Comparison of ENCODE assay signal across 8 cellular contexts in genomic region chr11:7251836-7252682, GRCh38. TPM values are rescaled to one million over a fixed set of nuclear protein-coding genes. Genes with fewer than 3 reads are reported as not detected.
DNase-seq lines count a peak whose midpoint lies in the region; ATAC-seq, FAIRE-seq and TF ChIP-seq lines count a peak whose summit lies in the region.

Gene SYT9 (plus strand): TSS chr11:7251904. CDS start chr11:7252187, 283 bp downstream.

- peak within 1 kb of the TSS; percentile 60; the same call in 1 of the 2 replicates for H3K18ac ChIP-seq in H1 (ENCODE audit: extremely low read depth, low read length)

- no peak within 1 kb of the TSS for H4K91ac ChIP-seq in H1 (replicated peaks; ENCODE audit: insufficient read length, low read length)

- H3K23ac ChIP-seq in H1 (ENCODE audit: insufficient read length) = no peak within 1 kb of the TSS

- peak within 1 kb of the TSS; percentile 50; the same call in 1 of the 2 replicates for H2BK12ac ChIP-seq in H1 (ENCODE audit: low read depth, low read length)

- H4K8ac ChIP-seq in H1 (ENCODE audit: extremely low read depth, insufficient read depth, low read length) = peak within 1 kb of the TSS; percentile 83; the same call in 1 of the 2 replicates

- no peak; a peak in 1 of 4 replicates for TF ChIP-seq RAD21 in H1 (IDR thresholded peaks at IDR 0.05 in 1 of 2, conservative IDR thresholded peaks at IDR 0.05 in 1 of 2; ENCODE audit: low read depth in 2 of 2, low read length in 2 of 2)

- H3K79me2 ChIP-seq in H1 (ENCODE audit: control insufficient read depth in 1 of 2, insufficient read depth in 2 of 2, low read length in 2 of 2) = no peaks in the 10 kb centered on the region

- peak within 1 kb of the TSS; percentile 97 for H2AFZ ChIP-seq in H1 (ENCODE audit: low read length)

- ATAC-seq in HG02938 (IDR thresholded peaks at IDR 0.05; ENCODE audit: unreplicated experiment) = no peak

- H3K36me3 ChIP-seq in HEK293 (ENCODE audit: control insufficient read depth in 2 of 2, insufficient read depth in 1 of 2, low read length in 2 of 2) = no peaks in the 10 kb centered on the region
- H3K36me3 ChIP-seq in SJSA1 = no peaks in the 10 kb centered on the region
- no peaks in the 10 kb centered on the region for H3K36me3 ChIP-seq in H1 (ENCODE audit: control insufficient read depth in 2 of 4, insufficient read depth in 4 of 4, low read length in 3 of 4)
- no peaks in the 10 kb centered on the region for H3K36me3 ChIP-seq in SJCRH30

- H3K4me3 ChIP-seq in HEK293 (ENCODE audit: low read depth, low read length) (peak within 1 kb of the TSS; percentile 89), SJSA1 (peak within 1 kb of the TSS; percentile 26), H1 (ENCODE audit: extremely low read depth in 1 of 4, insufficient read depth in 2 of 4, low read depth in 3 of 4, low read length in 4 of 4) (peak within 1 kb of the TSS; percentile 67 to 81 (median 70)), SJCRH30 (no peak within 1 kb of the TSS)

- H4K5ac ChIP-seq in H1 (ENCODE audit: insufficient read length, low read depth, low read length) = no peak within 1 kb of the TSS

- peaks cover 17% of the 10 kb centered on the region for H3K23me2 ChIP-seq in H1 (ENCODE audit: low read depth, low read length)

- H4K20me1 ChIP-seq in H1 (replicated peaks in 1 of 2; ENCODE audit: control insufficient read depth in 1 of 2, insufficient read depth in 2 of 2, low read length in 2 of 2) = no peaks in the 10 kb centered on the region

- WGBS in H1 (ENCODE audit: extremely low coverage in 1 of 2, insufficient coverage in 1 of 2, insufficient read length in 1 of 2, insufficient replicate concordance in 2 of 2, low coverage in 1 of 2, low lambda C conversion rate in 2 of 2, missing lambda C conversion rate in 1 of 2), 2 experiments = 3% methylated on average over 76 of the region's 84 CpGs; no CpG with 5 or more reads in 1 of the 2 experiments

- H2BK20ac ChIP-seq in H1 (ENCODE audit: low read length) = no peak within 1 kb of the TSS

- no peak within 1 kb of the TSS for H2AK5ac ChIP-seq in H1 (ENCODE audit: low read depth, low read length)

- H3K4me2 ChIP-seq in H1 (ENCODE audit: insufficient read depth in 1 of 2, low read depth in 2 of 2, low read length in 2 of 2) = peak within 1 kb of the TSS; percentile 74 to 77

- CTCF ChIA-PET in HEK293 (lab: Yijun Ruan, JAX) = interaction anchor here (0.6 kb wide), 2 partner anchors 10 to 152 kb away, joined by 3 to 4 read pairs; no protein-coding TSS in a partner anchor
- CTCF ChIA-PET in H1 (lab: Charles Lee; ENCODE audit: partially characterized antibody) = interaction anchor here (0.5 to 1.7 kb wide), 2 partner anchors 97 to 188 kb away, joined by 4 to 5 read pairs; no protein-coding TSS in a partner anchor

- no peak within 1 kb of the TSS for H2BK120ac ChIP-seq in H1 (replicated peaks; ENCODE audit: low read depth, low read length)

- peak within 1 kb of the TSS; percentile 41 to 70 (median 48); a peak in 4 of 7 replicates for H3K9ac ChIP-seq in H1 (replicated peaks in 1 of 4; ENCODE audit: extremely low read depth in 1 of 4, low read depth in 3 of 4, low read length in 3 of 4)

- H3K4ac ChIP-seq in H1 (replicated peaks; ENCODE audit: insufficient read length, low read depth, low read length) = no peak within 1 kb of the TSS

- H3K14ac ChIP-seq in H1 (ENCODE audit: insufficient read length) = no peak within 1 kb of the TSS

- no peak for TF ChIP-seq POLR2A in H1 (IDR thresholded peaks at IDR 0.05; ENCODE audit: control extremely low read depth in 1 of 2, low read depth in 2 of 2, low read length in 2 of 2)

- TF ChIP-seq CTCF in HEK293 (tag by site-specific recombination; IDR thresholded peaks at IDR 0.05) = no peak; the same call in none of the 2 replicates
- TF ChIP-seq CTCF in H1 (IDR thresholded peaks at IDR 0.05; ENCODE audit: control extremely low read depth in 1 of 3, insufficient read depth in 1 of 3, low read depth in 1 of 3, low read length in 3 of 3) = no peak

- no peak within 1 kb of the TSS for H3K56ac ChIP-seq in H1 (replicated peaks; ENCODE audit: insufficient read length, low read depth, low read length)

- in situ Hi-C loops in G401 (cut with HindIII; ENCODE audit: low sequenced_read_pairs) = no loop called here

- no peak for TF ChIP-seq EP300 in H1 (IDR thresholded peaks at IDR 0.05; ENCODE audit: borderline replicate concordance in 1 of 2, low read depth in 2 of 2, low read length in 2 of 2)

- no peak within 1 kb of the TSS for H2BK15ac ChIP-seq in H1 (ENCODE audit: low read length)

- H3K4me1 ChIP-seq in HEK293 (ENCODE audit: control insufficient read depth, insufficient read depth, low read length) (no peaks in the 10 kb centered on the region), SJSA1 (replicated peaks) (no peaks in the 10 kb centered on the region), H1 (replicated peaks in 1 of 4; ENCODE audit: control insufficient read depth in 3 of 4, insufficient read depth in 4 of 4, low read length in 3 of 4) (peaks cover 0 to 6% (median 2%) of the 10 kb centered on the region in 4 experiments; a peak in 5 of 7 replicates), SJCRH30 (no peaks in the 10 kb centered on the region)

- peaks cover 7% of the 10 kb centered on the region; the same call in 1 of the 2 replicates for H3K27me3 ChIP-seq in SJSA1 (replicated peaks)
- peaks cover 9 to 42% (median 25%) of the 10 kb centered on the region in 4 experiments for H3K27me3 ChIP-seq in H1 (replicated peaks in 1 of 4; ENCODE audit: control insufficient read depth in 3 of 4, extremely low read depth in 1 of 4, insufficient read depth in 3 of 4, low read length in 3 of 4)
- H3K27me3 ChIP-seq in SJCRH30 = no peaks in the 10 kb centered on the region

- POLR2A ChIA-PET in HEK293 (lab: Yijun Ruan, JAX) = no interaction called here
- POLR2A ChIA-PET in H1 (lab: Charles Lee; ENCODE audit: partially characterized antibody) = interaction anchor here (1.0 kb wide), 1 partner anchor 11 kb away, joined by 3 read pairs; no protein-coding TSS in a partner anchor

- no peaks in the 10 kb centered on the region for H3K9me3 ChIP-seq in HEK293 (ENCODE audit: control insufficient read depth, insufficient read depth, low read depth, low read length)
- H3K9me3 ChIP-seq in SJSA1 (replicated peaks) = no peaks in the 10 kb centered on the region
- H3K9me3 ChIP-seq in H1 (ENCODE audit: insufficient read depth in 2 of 2, low read depth in 1 of 2, low read length in 1 of 2) = no peaks in the 10 kb centered on the region
- H3K9me3 ChIP-seq in SJCRH30 (replicated peaks) = no peaks in the 10 kb centered on the region

- DNase-seq in G401 (ENCODE audit: low spot score) = peak; percentile 81
- peak; percentile 12 to 33 for DNase-seq in SJSA1 (ENCODE audit: low read depth in 1 of 2, low spot score in 2 of 2)
- DNase-seq in H1 (ENCODE audit: low read depth in 1 of 2, low spot score in 2 of 2) = peak; percentile 43 to 90
- peak; percentile 50 to 62 for DNase-seq in lung microvascular endothelial cell (ENCODE audit: low read depth in 2 of 2)
- peak; percentile 67 for DNase-seq in superior temporal gyrus (ENCODE audit: extremely low spot score)
- DNase-seq in SJCRH30 = no peak

- H3K79me1 ChIP-seq in H1 (ENCODE audit: low read depth, low read length) = no peaks in the 10 kb centered on the region

- H2BK5ac ChIP-seq in H1 (ENCODE audit: low read depth, low read length) = no peak within 1 kb of the TSS

- H3K27ac ChIP-seq in HEK293 (ENCODE audit: extremely low read depth, low read depth, low read length) (peak within 1 kb of the TSS; percentile 55; the same call in 1 of the 2 replicates), SJSA1 (no peak within 1 kb of the TSS), H1 (ENCODE audit: low read depth, low read length) (no peak within 1 kb of the TSS), SJCRH30 (no peak within 1 kb of the TSS)

- no peak for FAIRE-seq in H1 (lab: Jason Lieb, UNC)

TF ChIP-seq in HEK293, 187 proteins besides CTCF, POLR2A, EP300 and RAD21 (continues in another document):
- TF ChIP-seq SP3 (tag by site-specific recombination; IDR thresholded peaks at IDR 0.05) (peak; percentile 55), ZNF175 (tag by site-specific recombination; IDR thresholded peaks at IDR 0.05) (no peak), ZNF664 (tag by site-specific recombination; IDR thresholded peaks at IDR 0.05) (no peak), KLF16 (tag by site-specific recombination; IDR thresholded peaks at IDR 0.05) (peak; percentile 23; the same call in 1 of the 2 replicates), ZBTB17 (tag by site-specific recombination; IDR thresholded peaks at IDR 0.05) (peak; percentile 92)

TF ChIP-seq in H1, 55 proteins besides CTCF, POLR2A, EP300 and RAD21 (continues in another document):
- TF ChIP-seq SP2 (IDR thresholded peaks at IDR 0.05; ENCODE audit: low read length) (no peak), ASH2L (IDR thresholded peaks at IDR 0.05; ENCODE audit: low read length) (peak; percentile 58), FOSL1 (IDR thresholded peaks at IDR 0.05; ENCODE audit: insufficient read depth, low read depth, low read length) (no peak), SUZ12 (IDR thresholded peaks at IDR 0.05; ENCODE audit: low read length) (no peak), E2F6 (IDR thresholded peaks at IDR 0.05) (0 out of 2 replicates have a peak, but pooled peaks have one; percentile 42), MAX (IDR thresholded peaks at IDR 0.05) (no peak; the same call in none of the 2 replicates), TAF7 (optimal IDR thresholded peaks at IDR 0.05; ENCODE audit: borderline replicate concordance, low read depth, low read length) (peak; percentile 5)

RNA-seq across cellular contexts. Expression of gene SYT9, which starts in this region (rescaled TPM):
- 1.3 and 2.0 TPM in 2 replicates for total RNA-seq in G401 (2014; rRNA removed; shearing (Covaris generic))
- total RNA-seq in SJSA1 (2014; rRNA removed; shearing (Covaris generic)) = not detected in 2 replicates
- total RNA-seq in H1 (2021; fragmentation: NEBNext Ultra II Directional; extraction: Animal tissue kit (Norgen Biotek cat#: 25700)) = 2.4 and 2.9 TPM in 2 replicates
- 1.3 and 1.5 TPM in 2 replicates for polyA plus RNA-seq in H1 (2011; rRNA removed)
- polyA plus RNA-seq in H1 (2011; cell fraction: cytosol; rRNA removed) = 1.4 TPM
- polyA plus RNA-seq in H1 (2011; cell fraction: nucleus; rRNA removed) = 1.6 TPM
- 0.88 to 1.4 TPM (median 1.3 TPM) in 4 replicates for polyA plus RNA-seq in H1 (2012, experiment 1 of 2)
- polyA plus RNA-seq in H1 (2012, experiment 2 of 2) = 0.42 TPM
- 0.97 TPM for polyA plus RNA-seq in H1 (2013, experiment 1 of 2)
- 1.3 TPM for polyA plus RNA-seq in H1 (2013, experiment 2 of 2)
- polyA minus RNA-seq in H1 (2011; rRNA and poly(A)+ RNA removed) = 4.8 and 5.6 TPM in 2 replicates
- polyA minus RNA-seq in H1 (2011; cell fraction: cytosol; rRNA and poly(A)+ RNA removed) = 2.7 TPM
- polyA minus RNA-seq in H1 (2011; cell fraction: nucleus; rRNA and poly(A)+ RNA removed) = 3.8 TPM
- total RNA-seq in lung microvascular endothelial cell = 0.20 and 1.1 TPM in 2 replicates
- total RNA-seq in SJCRH30 (2014; rRNA removed; shearing (Covaris generic)) = not detected in 2 replicates

Comparison
In these comparisons a context has a peak if more than half of its experiments do, and no peak if none do; other contexts are left out.
1. Peak in DNase-seq and H3K4me3 ChIP-seq in SJSA1; RNA of the gene not detected or under 1 TPM.
2. DNase-seq: peak in G401 (single experiment), H1 (2 of 2), lung microvascular endothelial cell (2 of 2) and superior temporal gyrus (single experiment); none in SJCRH30 (0 of 2).